In genomic region chr2:204282081-204282480, GRCh38 we compare ENCODE assay signal across 24 cellular contexts.
A peak's percentile ranks its signal among the peaks of the same experiment; 100 is the strongest.
DNase-seq lines count a peak whose midpoint lies in the region; ATAC-seq, FAIRE-seq and TF ChIP-seq lines count a peak whose summit lies in the region.
"Had no signal": no experiment of that assay in that cellular context is flagged by ENCODE, and none has a peak within 500 bp of the region (broad histone marks: within the 10 kb centered on the region; RNA-seq: fewer than 3 reads in every experiment).

No MANE protein-coding gene starts in this region.

- 0% methylated on average over 3 of the region's 3 CpGs for WGBS in HepG2 (ENCODE audit: low lambda C conversion rate)
- 70% methylated on average over 3 of the region's 3 CpGs for WGBS in right lobe of liver (ENCODE audit: insufficient coverage, low coverage, low lambda C conversion rate, missing lambda C conversion rate)
- no CpG with 5 or more reads among the region's 3 CpGs for WGBS in mesendoderm (ENCODE audit: extremely low coverage, insufficient coverage, low lambda C conversion rate)

- ATAC-seq in HepG2 (peak; percentile 82), right lobe of liver (no peak)
- ATAC-seq in activated CD8-positive, alpha-beta T cell treated with anti-CD3 and anti-CD28 coated beads for 36 hours = no peak
- ATAC-seq: CD8-positive, alpha-beta T cell; PC-3 had no signal

- FAIRE-seq in HepG2 (lab: Jason Lieb, UNC) = peak; percentile 34

- no peak overlapping the region for H3K4ac ChIP-seq in mesendoderm (ENCODE audit: low read depth, low read length)

- TF ChIP-seq EP300 in HepG2 (IDR thresholded peaks at IDR 0.05; ENCODE audit: low read depth in 2 of 2, low read length in 2 of 2) (no peak), HepG2 (CRISPR knock-in tag; IDR thresholded peaks at IDR 0.05; ENCODE audit: borderline replicate concordance) (no peak)

- TF ChIP-seq POLR2A in HepG2 (IDR thresholded peaks at IDR 0.05; ENCODE audit: insufficient read depth in 1 of 2, low read depth in 2 of 2, low read length in 2 of 2) (no peak), right lobe of liver (IDR thresholded peaks at IDR 0.05) (no peak)

- CTCF ChIA-PET in HepG2 (lab: Yijun Ruan, JAX; ENCODE audit: low intra/inter-chr PET ratio, low total read pairs) = no interaction called here
- CTCF ChIA-PET in activated CD8-positive, alpha-beta T cell treated with anti-CD3 and anti-CD28 coated beads for 36 hours (lab: Charles Lee) = no interaction called here

- no peaks in the 10 kb centered on the region for H4K20me1 ChIP-seq in HepG2 (ENCODE audit: insufficient read depth, low read length)

- H3K18ac ChIP-seq in mesendoderm (ENCODE audit: low read length) = peak overlapping the region; percentile 82

- POLR2A ChIA-PET in HepG2 (lab: Yijun Ruan, JAX) = no interaction called here
- POLR2A ChIA-PET in activated CD8-positive, alpha-beta T cell treated with anti-CD3 and anti-CD28 coated beads for 36 hours (lab: Charles Lee) = no interaction called here

- peak overlapping the region; percentile 38 for H2BK15ac ChIP-seq in mesendoderm (replicated peaks; ENCODE audit: low read depth)

- BruUV-seq in HepG2 (replicated peaks; lab: Mats Ljungman, UMichigan) = no TSS peak

- H2AK5ac ChIP-seq in mesendoderm (ENCODE audit: low read length) = no peak overlapping the region

- H3K36me3 ChIP-seq in HepG2 (replicated peaks in 1 of 2; ENCODE audit: control insufficient read depth in 1 of 2, insufficient read depth in 2 of 2, low read length in 2 of 2) (no peaks in the 10 kb centered on the region), right lobe of liver (no peaks in the 10 kb centered on the region), endocrine pancreas (ENCODE audit: control insufficient read depth, insufficient read depth, low read length) (no peaks in the 10 kb centered on the region), mesendoderm (ENCODE audit: control insufficient read depth, insufficient read depth, low read length) (no peaks in the 10 kb centered on the region)
- H3K36me3 ChIP-seq: HAP-1 had no signal

- no peak overlapping the region for H2BK120ac ChIP-seq in mesendoderm (ENCODE audit: low read depth, low read length)

- peak overlapping the region; percentile 34 for H3K4me2 ChIP-seq in HepG2 (ENCODE audit: low read depth, low read length)
- H3K4me2 ChIP-seq in mesendoderm (ENCODE audit: low read length) = no peak overlapping the region
- H3K4me2 ChIP-seq: KMS-11 had no signal

- H2BK5ac ChIP-seq in mesendoderm (ENCODE audit: low read length) = no peak overlapping the region

- no peak overlapping the region for H3K23ac ChIP-seq in mesendoderm (ENCODE audit: low read length)

- H3K9me3 Mint-ChIP-seq in activated CD8-positive, alpha-beta T cell treated with anti-CD3 and anti-CD28 coated beads for 36 hours = no peaks in the 10 kb centered on the region
- H3K9me3 Mint-ChIP-seq: CD8-positive, alpha-beta T cell had no signal

- H3K56ac ChIP-seq in mesendoderm (ENCODE audit: low read length) = no peak overlapping the region

- no peak overlapping the region for H4K5ac ChIP-seq in mesendoderm (ENCODE audit: low read length)

- no peak for DNase-seq in HepG2 (ENCODE audit: low spot score)
- no peak for DNase-seq in right lobe of liver
- peak; percentile 34 for DNase-seq in mesendoderm
- no peak for DNase-seq in NCI-H187 treated with DMSO at 0.1 percent for 48 hours (lab: John Stamatoyannopoulos, UW)
- no peak for DNase-seq in hepatic stellate cell (ENCODE audit: low spot score)
- no peak for DNase-seq in anterior cingulate cortex (lab: John Stamatoyannopoulos, UW)
- no peak for DNase-seq in activated CD8-positive, alpha-beta T cell treated with anti-CD3 and anti-CD28 coated beads for 36 hours
- DNase-seq: AML-193; C1 segment of cervical spinal cord; CD8-positive, alpha-beta T cell; DMS153; GF-D8; IMR-90; NCI-H1092 treated with DMSO at 0.1 percent for 48 hours; NCI-H1694; NCI-H446 treated with DMSO at 0.1 percent for 48 hours; NCI-H526 treated with DMSO at 0.1 percent for 48 hours; PC-3; Right ventricle myocardium superior had no signal

- H3K9me3 ChIP-seq in HepG2 (ENCODE audit: low read length) (no peaks in the 10 kb centered on the region), right lobe of liver (no peaks in the 10 kb centered on the region), endocrine pancreas (ENCODE audit: control insufficient read depth, low read length) (no peaks in the 10 kb centered on the region)
- H3K9me3 ChIP-seq: HAP-1 had no signal

- H3K4me1 Mint-ChIP-seq in activated CD8-positive, alpha-beta T cell treated with anti-CD3 and anti-CD28 coated beads for 36 hours (ENCODE audit: low read depth) = no peaks in the 10 kb centered on the region

- intact Hi-C loops in HepG2 (cut with micrococcal nuclease; ENCODE audit: unreplicated experiment) = no loop called here
- intact Hi-C loops in right lobe of liver (cut with DNase I) = no loop called here
- intact Hi-C loops in activated CD8-positive, alpha-beta T cell treated with anti-CD3 and anti-CD28 coated beads for 36 hours (cut with micrococcal nuclease) = no loop called here

- no peak overlapping the region for H4K8ac ChIP-seq in mesendoderm (ENCODE audit: low read depth, low read length)

- no peak for TF ChIP-seq RAD21 in HepG2 (CRISPR knock-in tag; IDR thresholded peaks at IDR 0.05)

- H3K9ac ChIP-seq in HepG2 (ENCODE audit: insufficient read depth, low read depth, low read length) = no peak overlapping the region
- no peak overlapping the region for H3K9ac ChIP-seq in endocrine pancreas (ENCODE audit: control insufficient read depth, insufficient read depth, low read length)
- no peak overlapping the region for H3K9ac ChIP-seq in mesendoderm (ENCODE audit: low read length)
- H3K9ac ChIP-seq: KMS-11 had no signal

- H3K79me2 ChIP-seq in HepG2 (ENCODE audit: insufficient read depth, low read length) (no peaks in the 10 kb centered on the region), mesendoderm (ENCODE audit: control insufficient read depth, insufficient read depth, low read length) (no peaks in the 10 kb centered on the region)

- no peak overlapping the region for H3K4me3 Mint-ChIP-seq in activated CD8-positive, alpha-beta T cell treated with anti-CD3 and anti-CD28 coated beads for 36 hours
- H3K4me3 Mint-ChIP-seq: CD8-positive, alpha-beta T cell had no signal

- TF ChIP-seq CTCF in HepG2 (CRISPR knock-in tag; IDR thresholded peaks at IDR 0.05) = peak; percentile 9; the same call in 1 of the 2 replicates
- TF ChIP-seq CTCF in right lobe of liver (IDR thresholded peaks at IDR 0.05) = no peak
- no peak for TF ChIP-seq CTCF in activated CD8-positive, alpha-beta T cell treated with anti-CD3 and anti-CD28 coated beads for 36 hours (IDR thresholded peaks at IDR 0.05)

- in situ Hi-C loops in HepG2 (cut with HindIII; ENCODE audit: extremely low pct_ligation_motif_present, low pct_unique_long_range_greater_than_20kb) = no loop called here

- H3K4me1 ChIP-seq in HepG2 (ENCODE audit: insufficient read depth, low read length) = peaks cover 13% of the 10 kb centered on the region
- peaks cover 0 to 4% (median 0%) of the 10 kb centered on the region in 4 donors for H3K4me1 ChIP-seq in right lobe of liver
- H3K4me1 ChIP-seq in endocrine pancreas (ENCODE audit: control insufficient read depth, insufficient read depth, low read length) = peaks cover 6% of the 10 kb centered on the region
- peaks cover 7% of the 10 kb centered on the region for H3K4me1 ChIP-seq in mesendoderm (ENCODE audit: control insufficient read depth, low read depth, low read length)
- H3K4me1 ChIP-seq: HAP-1 had no signal

- H2AFZ ChIP-seq in HepG2 (ENCODE audit: low read length) = no peak overlapping the region

- 0 out of 5 replicates have a peak, but pooled peaks cover 0 to 3% of the 10 kb centered on the region in 2 experiments for H3K27me3 ChIP-seq in HepG2 (ENCODE audit: control insufficient read depth in 1 of 2, insufficient read depth in 2 of 2, low read length in 2 of 2)
- H3K27me3 ChIP-seq in right lobe of liver = no peaks in the 10 kb centered on the region
- H3K27me3 ChIP-seq in endocrine pancreas (ENCODE audit: control insufficient read depth, insufficient read depth, low read length) = no peaks in the 10 kb centered on the region
- no peaks in the 10 kb centered on the region for H3K27me3 ChIP-seq in mesendoderm (ENCODE audit: insufficient read depth, low read length, poor library complexity)

- H3K27me3 Mint-ChIP-seq in activated CD8-positive, alpha-beta T cell treated with anti-CD3 and anti-CD28 coated beads for 36 hours = peaks cover 21% of the 10 kb centered on the region

- H3K4me3 ChIP-seq in HepG2 (replicated peaks in 1 of 3; ENCODE audit: insufficient read depth in 1 of 3, low read depth in 2 of 3, low read length in 3 of 3) (no peak overlapping the region; a peak in 1 of 6 replicates), right lobe of liver (no peak overlapping the region), endocrine pancreas (ENCODE audit: control insufficient read depth, insufficient read depth, low read length) (peak overlapping the region; percentile 20), mesendoderm (ENCODE audit: low read length) (no peak overlapping the region)
- H3K4me3 ChIP-seq: HAP-1 had no signal

- H3K27ac ChIP-seq in HepG2 (ENCODE audit: extremely low read length, insufficient read depth, low read length) = no peak overlapping the region
- H3K27ac ChIP-seq in right lobe of liver = no peak overlapping the region
- no peak overlapping the region for H3K27ac ChIP-seq in mesendoderm (ENCODE audit: low read depth, low read length)
- H3K27ac ChIP-seq: 22Rv1, HL-60, KMS-11 had no signal

- H3K79me1 ChIP-seq in mesendoderm (ENCODE audit: low read length) = no peaks in the 10 kb centered on the region

- H3K36me3 Mint-ChIP-seq in activated CD8-positive, alpha-beta T cell treated with anti-CD3 and anti-CD28 coated beads for 36 hours (ENCODE audit: low read depth) = no peaks in the 10 kb centered on the region
- H3K36me3 Mint-ChIP-seq: CD8-positive, alpha-beta T cell had no signal

- H3K27ac Mint-ChIP-seq in activated CD8-positive, alpha-beta T cell treated with anti-CD3 and anti-CD28 coated beads for 36 hours = no peak overlapping the region
- H3K27ac Mint-ChIP-seq: CD8-positive, alpha-beta T cell had no signal

TF ChIP-seq in HepG2, 621 proteins besides CTCF, POLR2A, EP300 and RAD21:
- TF ChIP-seq RFX5 (IDR thresholded peaks at IDR 0.05; ENCODE audit: low read depth, low read length) (no peak), ATF1 (CRISPR knock-in tag; IDR thresholded peaks at IDR 0.05) (0 out of 2 replicates have a peak, but pooled peaks have one; percentile 22)
